ENCODE assay signal across 14 cellular contexts in genomic region chr9:2459756-2460155, GRCh38.
DNase-seq lines count a peak whose midpoint lies in the region; ATAC-seq lines count a peak whose summit lies in the region.
"Had no signal": no experiment of that assay in that cellular context is flagged by ENCODE, and none has a peak within 500 bp of the region (broad histone marks: within the 10 kb centered on the region; RNA-seq: fewer than 3 reads in every experiment).

No MANE protein-coding gene starts in this region.

- ATAC-seq in Right ventricle myocardium inferior, result peak; percentile 16
- ATAC-seq in Right ventricle myocardium superior (ENCODE audit: poor library complexity), result no peak
- no peak for ATAC-seq in GM18498 (IDR thresholded peaks at IDR 0.05; ENCODE audit: unreplicated experiment)
- ATAC-seq: HCT116 had no signal

- intact Hi-C loops in Right ventricle myocardium inferior (cut with DNase I), result no loop called here
- intact Hi-C loops in Right ventricle myocardium superior (cut with DNase I), result no loop called here

- H3K27ac ChIP-seq in substantia nigra (ENCODE audit: low read depth, low read length, poor library complexity, severe bottlenecking), result peak overlapping the region; percentile 7

- DNase-seq in Right ventricle myocardium inferior (ENCODE audit: missing footprints), result no peak
- DNase-seq in Right ventricle myocardium superior, result no peak
- DNase-seq in amygdala (lab: John Stamatoyannopoulos, UW), result peak in 41 of 56 donors; percentile 1 to 66 (median 20)
- peak; percentile 68 for DNase-seq in inferior parietal cortex (ENCODE audit: extremely low spot score)
- peak in 22 of 49 donors; percentile 2 to 64 (median 10) for DNase-seq in substantia nigra (lab: John Stamatoyannopoulos, UW)
- no peak for DNase-seq in activated CD4-positive, alpha-beta T cell treated with anti-CD3 and anti-CD28 coated beads for 48 hours
- DNase-seq in SIG-M5 (lab: John Stamatoyannopoulos, UW), result no peak
- DNase-seq: 8988T, Karpas-422, NCI-H1105 treated with DMSO at 0.1 percent for 48 hours, NCI-H1930, NCI-H526 treated with DMSO at 0.1 percent for 48 hours had no signal

Comparison
In these comparisons a context has a peak if more than half of its experiments do, and no peak if none do; other contexts are left out.
1. DNase-seq: peak in amygdala (41 of 56) and inferior parietal cortex (single experiment); none in Right ventricle myocardium inferior (single experiment), Right ventricle myocardium superior (single experiment), activated CD4-positive, alpha-beta T cell treated with anti-CD3 and anti-CD28 coated beads for 48 hours (single experiment) and SIG-M5 (single experiment).